29 cellular contexts compared by ENCODE assay signal in genomic region chr19:52102782-52103181, GRCh38.
"Had no signal": no experiment of that assay in that cellular context is flagged by ENCODE, and none has a peak within 500 bp of the region (broad histone marks: within the 10 kb centered on the region; RNA-seq: fewer than 3 reads in every experiment).

No MANE protein-coding gene starts in this region.

- FAIRE-seq: urothelium cell line had no signal

- H3K36me3 ChIP-seq: stomach, suprapubic skin, thoracic aorta, thyroid gland, tibial artery, tibial nerve, transverse colon, upper lobe of left lung, upper lobe of right lung, uterus, vagina had no signal

- H3K9me3 ChIP-seq: thyroid gland, uterus had no signal

- H3K27ac ChIP-seq: stomach, suprapubic skin, testis, thoracic aorta, thyroid gland, tibial artery, tibial nerve, transverse colon, upper lobe of left lung, upper lobe of right lung, uterus, vagina had no signal

- H3K36me3 Mint-ChIP-seq: stimulated activated effector memory CD8-positive, alpha-beta T cell treated with anti-CD3 and anti-CD28 coated beads, Interleukin-12 subunit alpha, Interleukin-12 subunit beta, amount 100 ng/mL, for 72 hours had no signal

- DNase-seq: stimulated activated CD4-positive, alpha-beta T cell treated with anti-CD3 and anti-CD28 coated beads, Interleukin-2, amount 100 ng/mL, for 48 hours; stimulated activated CD4-positive, alpha-beta T cell treated with anti-CD3 and anti-CD28 coated beads, Interleukin-4, amount 100 ng/mL, for 1 hour; stimulated activated CD4-positive, alpha-beta T cell treated with anti-CD3 and anti-CD28 coated beads, Interleukin-4, amount 100 ng/mL, for 24 hours; stimulated activated CD4-positive, alpha-beta T cell treated with anti-CD3 and anti-CD28 coated beads, Interleukin-4, amount 100 ng/mL, for 4 hours; stimulated activated CD8-positive, alpha-beta memory T cell treated with anti-CD3 and anti-CD28 coated beads, Interleukin-4, amount 100 ng/mL, for 48 hours; stimulated activated naive B cell treated with anti-CD40 and anti-IgM and Interleukin-4, amounts not matched to agents 10 μg/mL and 1 μg/mL and 100 μg/mL, for 72 hours; stimulated activated naive CD4-positive, alpha-beta T cell; stimulated activated naive CD4-positive, alpha-beta T cell treated with Interleukin-2 at 50 U/mL for 16 hours; stimulated activated naive CD8-positive, alpha-beta T cell treated with anti-CD3 and anti-CD28 coated beads, Interleukin-15, amount 100 ng/mL, for 72 hours; stimulated activated naive CD8-positive, alpha-beta T cell treated with anti-CD3 and anti-CD28 coated beads, Interleukin-15, Interleukin-2, amounts not matched to agents 100 U/mL and 50 U/mL, for 24 hours; stomach; substantia nigra; testis; thyroid gland; tibial artery; transverse colon; trophoblast cell; upper lobe of left lung; upper lobe of right lung; uterus had no signal

- H3K27ac Mint-ChIP-seq: stimulated activated effector memory CD8-positive, alpha-beta T cell treated with anti-CD3 and anti-CD28 coated beads, Interleukin-12 subunit alpha, Interleukin-12 subunit beta, amount 100 ng/mL, for 72 hours; stimulated activated memory B cell treated with anti-CD40 and anti-IgM and Interleukin-4, amounts not matched to agents 10 μg/mL and 1 μg/mL and 100 μg/mL, for 72 hours; stimulated activated naive B cell treated with anti-CD40 and anti-IgM and Interleukin-4, amounts not matched to agents 10 μg/mL and 1 μg/mL and 100 μg/mL, for 72 hours; stimulated activated naive CD8-positive, alpha-beta T cell treated with anti-CD3 and anti-CD28 coated beads, Interleukin-15, amount 100 ng/mL, for 72 hours; stimulated activated naive CD8-positive, alpha-beta T cell treated with anti-CD3 and anti-CD28 coated beads, Interleukin-15, Interleukin-2, amounts not matched to agents 100 ng/mL and 50 ng/mL, for 24 hours; type B pancreatic cell had no signal

- H3K4me1 ChIP-seq: stomach, suprapubic skin, testis, thyroid gland, tibial artery, tibial nerve, transverse colon, upper lobe of left lung, upper lobe of right lung, uterus, vagina had no signal

- H3K4me3 ChIP-seq: stomach, suprapubic skin, testis, thoracic aorta, thyroid gland, tibial artery, tibial nerve, transverse colon, upper lobe of left lung, upper lobe of right lung, uterus, vagina had no signal

- ATAC-seq: stimulated activated effector memory CD8-positive, alpha-beta T cell treated with anti-CD3 and anti-CD28 coated beads, Interleukin-12 subunit alpha, Interleukin-12 subunit beta, amount 100 ng/mL, for 72 hours; stimulated activated memory B cell treated with anti-CD40 and anti-IgM and Interleukin-4, amounts not matched to agents 10 μg/mL and 1 μg/mL and 100 μg/mL, for 72 hours; stimulated activated naive B cell treated with anti-CD40 and anti-IgM and Interleukin-4, amounts not matched to agents 10 μg/mL and 1 μg/mL and 100 μg/mL, for 72 hours; stimulated activated naive CD8-positive, alpha-beta T cell treated with anti-CD3 and anti-CD28 coated beads, Interleukin-15, amount 100 ng/mL, for 72 hours; stimulated activated naive CD8-positive, alpha-beta T cell treated with anti-CD3 and anti-CD28 coated beads, Interleukin-15, Interleukin-2, amounts not matched to agents 100 U/mL and 50 U/mL, for 24 hours; upper lobe of right lung had no signal
